31 cellular contexts compared by ENCODE assay signal in genomic region chr10:4214912-4215311, GRCh38.
DNase-seq lines count a peak whose midpoint lies in the region; ATAC-seq, FAIRE-seq and TF ChIP-seq lines count a peak whose summit lies in the region.
"Had no signal": no experiment of that assay in that cellular context is flagged by ENCODE, and none has a peak within 500 bp of the region (broad histone marks: within the 10 kb centered on the region; RNA-seq: fewer than 3 reads in every experiment).

No MANE protein-coding gene starts in this region.

- no peak overlapping the region for H3K14ac ChIP-seq in H9 (ENCODE audit: insufficient read depth, low read length)

- no peak for FAIRE-seq in small intestine (lab: Jason Lieb, UNC)
- FAIRE-seq: H54 had no signal

- H3K9me3 Mint-ChIP-seq in H9 (no peaks in the 10 kb centered on the region), WTC11 (no peaks in the 10 kb centered on the region)
- H3K9me3 Mint-ChIP-seq: activated naive CD4-positive, alpha-beta T cell treated with anti-CD3 and anti-CD28 coated beads, Interleukin-2, amount 10 ng/mL, durations not matched to agents 7 days and 5 days; natural killer cell had no signal

- H3K4me3 ChIP-seq in small intestine (ENCODE audit: low read depth in 1 of 2, low read length in 2 of 2) (no peak overlapping the region), dorsolateral prefrontal cortex (no peak overlapping the region)
- H3K4me3 ChIP-seq: left lung, upper lobe of right lung had no signal

- H2AK5ac ChIP-seq in H9 (ENCODE audit: insufficient read length, low read length): no peak overlapping the region

- TF ChIP-seq CTCF in H9 (conservative IDR thresholded peaks at IDR 0.05) (no peak), WTC11 (IDR thresholded peaks at IDR 0.05) (no peak), dorsolateral prefrontal cortex (IDR thresholded peaks at IDR 0.05 in 54 of 56, conservative IDR thresholded peaks at IDR 0.05 in 2 of 56; ENCODE audit: low read depth in 1 of 56, partially characterized antibody in 56 of 56) (no peak)

- no peak overlapping the region; a peak in 1 of 5 replicates for H3K4me3 Mint-ChIP-seq in H9
- no peak overlapping the region for H3K4me3 Mint-ChIP-seq in WTC11
- H3K4me3 Mint-ChIP-seq: activated CD8-positive, alpha-beta T cell treated with anti-CD3 and anti-CD28 coated beads, Interleukin-2, amount 10 ng/mL, durations not matched to agents 7 days and 5 days; activated naive CD4-positive, alpha-beta T cell treated with anti-CD3 and anti-CD28 coated beads, Interleukin-2, amount 10 ng/mL, durations not matched to agents 7 days and 5 days; mesothelial cell of epicardium; natural killer cell had no signal

- H3K23ac ChIP-seq in H9 (ENCODE audit: insufficient read length, low read depth, low read length): no peak overlapping the region

- H3K9me3 ChIP-seq in H9 (ENCODE audit: control insufficient read depth, low read depth, low read length) (no peaks in the 10 kb centered on the region), small intestine (ENCODE audit: control insufficient read depth, low read depth) (no peaks in the 10 kb centered on the region)
- H3K9me3 ChIP-seq: left lung, upper lobe of right lung had no signal

- no peak overlapping the region for H3K4me2 ChIP-seq in H9 (ENCODE audit: insufficient read depth, insufficient read length, low read length)

- H2BK20ac ChIP-seq in H9 (ENCODE audit: low read depth, low read length, poor library complexity, severe bottlenecking): no peak overlapping the region

- H3K79me2 ChIP-seq in H9 (ENCODE audit: insufficient read depth, low read length): no peaks in the 10 kb centered on the region

- intact Hi-C loops in dorsolateral prefrontal cortex (cut with DNase I): no loop called here

- CTCF ChIA-PET in WTC11 (lab: Charles Lee): interaction anchor here (0.7 kb wide), 1 partner anchor 146 kb away, joined by 3 read pairs; no protein-coding TSS in a partner anchor

- H2BK120ac ChIP-seq in H9 (ENCODE audit: low read depth, low read length, poor library complexity, severe bottlenecking): no peak overlapping the region

- no peak overlapping the region for H4K5ac ChIP-seq in H9 (ENCODE audit: insufficient read length, low read depth, low read length)

- no peak overlapping the region for H2AFZ ChIP-seq in H9 (ENCODE audit: low read length)

- peaks cover 45 to 46% of the 10 kb centered on the region in 2 experiments for H3K4me1 Mint-ChIP-seq in H9
- peaks cover 55% of the 10 kb centered on the region for H3K4me1 Mint-ChIP-seq in WTC11
- H3K4me1 Mint-ChIP-seq: activated naive CD4-positive, alpha-beta T cell treated with anti-CD3 and anti-CD28 coated beads, Interleukin-2, amount 10 ng/mL, durations not matched to agents 7 days and 5 days; natural killer cell had no signal

- H3K27ac ChIP-seq in H9 (ENCODE audit: insufficient read length, low read depth, low read length) (no peak overlapping the region), small intestine (ENCODE audit: low read depth in 1 of 2, low read length in 1 of 2) (peak overlapping the region; percentile 22 to 44), dorsolateral prefrontal cortex (no peak overlapping the region)
- H3K27ac ChIP-seq: C4-2B, left lung, upper lobe of right lung, VCaP had no signal

- DNase-seq in H9: no peak
- no peak for DNase-seq in WTC11 (ENCODE audit: low spot score)
- peak; percentile 40 for DNase-seq in hepatic stellate cell (ENCODE audit: low spot score)
- no peak for DNase-seq in small intestine
- DNase-seq in DMS 273 treated with DMSO at 0.1 percent for 48 hours (lab: John Stamatoyannopoulos, UW): no peak
- no peak for DNase-seq in DMS153 (lab: John Stamatoyannopoulos, UW)
- DNase-seq in dorsolateral prefrontal cortex: no peak
- no peak for DNase-seq in occipital lobe (lab: John Stamatoyannopoulos, UW)
- DNase-seq: activated CD4-positive, alpha-beta T cell treated with anti-CD3 and anti-CD28 coated beads for 4 hours; activated CD8-positive, alpha-beta T cell treated with anti-CD3 and anti-CD28 coated beads, Interleukin-2, amount 10 ng/mL, durations not matched to agents 7 days and 5 days; activated naive CD4-positive, alpha-beta T cell treated with anti-CD3 and anti-CD28 coated beads, Interleukin-2, amount 10 ng/mL, durations not matched to agents 7 days and 5 days; amniotic stem cell; COR-L47; DND-41; effector CD4-positive, alpha-beta T cell; IMR-90; islet precursor cell; left lung; natural killer cell; NCI-H1417 treated with DMSO at 0.1 percent for 48 hours; NCI-H2081; NCI-H526; OCI-M1; SHP77; stimulated activated naive CD4-positive, alpha-beta T cell; SW 1271; upper lobe of right lung had no signal

- no peak overlapping the region for H2BK5ac ChIP-seq in H9 (ENCODE audit: insufficient read length, low read length)

- no peak overlapping the region for H4K91ac ChIP-seq in H9 (ENCODE audit: insufficient read length, low read depth, low read length)

- no peak overlapping the region for H3K18ac ChIP-seq in H9 (ENCODE audit: insufficient read length, low read depth, low read length)

- H3K27me3 Mint-ChIP-seq in H9 (ENCODE audit: low read depth): no peaks in the 10 kb centered on the region
- H3K27me3 Mint-ChIP-seq in WTC11 (ENCODE audit: low read depth): no peaks in the 10 kb centered on the region

- no peak overlapping the region for H4K8ac ChIP-seq in H9 (replicated peaks; ENCODE audit: insufficient read length, low read depth, low read length)

- no peak overlapping the region for H3K56ac ChIP-seq in H9 (ENCODE audit: insufficient read length, low read depth, low read length)

- H3K4me1 ChIP-seq in H9 (ENCODE audit: insufficient read depth, low read length) (peaks cover 10% of the 10 kb centered on the region; the same call in 1 of the 2 replicates), small intestine (ENCODE audit: control insufficient read depth in 2 of 2, insufficient read depth in 1 of 2, low read depth in 1 of 2, low read length in 1 of 2) (peaks cover 0 to 2% of the 10 kb centered on the region in 2 donors)
- H3K4me1 ChIP-seq: left lung, upper lobe of right lung had no signal

- no peak overlapping the region for H2BK12ac ChIP-seq in H9 (ENCODE audit: insufficient read length, low read depth, low read length)

- no peaks in the 10 kb centered on the region; a peak in 1 of 7 replicates for H3K36me3 Mint-ChIP-seq in H9 (ENCODE audit: insufficient read depth in 1 of 3, low read depth in 3 of 3)
- no peaks in the 10 kb centered on the region for H3K36me3 Mint-ChIP-seq in WTC11
- H3K36me3 Mint-ChIP-seq: activated naive CD4-positive, alpha-beta T cell treated with anti-CD3 and anti-CD28 coated beads, Interleukin-2, amount 10 ng/mL, durations not matched to agents 7 days and 5 days; mesothelial cell of epicardium; natural killer cell had no signal

- no peaks in the 10 kb centered on the region for H3K23me2 ChIP-seq in H9 (ENCODE audit: insufficient read length, low read depth, low read length, poor library complexity, severe bottlenecking)

- no peaks in the 10 kb centered on the region for H3K36me3 ChIP-seq in small intestine (ENCODE audit: control insufficient read depth in 2 of 2, insufficient read depth in 2 of 2, low read length in 2 of 2)
- H3K36me3 ChIP-seq: left lung, upper lobe of right lung had no signal

- H3K4ac ChIP-seq in H9 (ENCODE audit: low read depth, low read length): no peak overlapping the region

- no peak overlapping the region for H2BK15ac ChIP-seq in H9 (ENCODE audit: low read depth, low read length)

- H3K9ac ChIP-seq in H9 (ENCODE audit: extremely low read depth, insufficient read length, low read length): no peak overlapping the region

- POLR2A ChIA-PET in WTC11 (lab: Charles Lee): no interaction called here

- H4K20me1 ChIP-seq in H9 (ENCODE audit: control insufficient read depth, insufficient read depth, insufficient read length): no peaks in the 10 kb centered on the region

- WGBS in H9 (ENCODE audit: extremely low coverage, insufficient read length, low lambda C conversion rate): no CpG with 5 or more reads among the region's 1 CpG
- 85 to 100% (median 91%) methylated on average over 1 of the region's 1 CpG for WGBS in small intestine, 3 donors

- no peaks in the 10 kb centered on the region for H3K79me1 ChIP-seq in H9 (ENCODE audit: insufficient read depth, low read depth, low read length, poor library complexity, severe bottlenecking)

- no peaks in the 10 kb centered on the region for H3K27me3 ChIP-seq in H9 (ENCODE audit: insufficient read depth, low read length)
- no peaks in the 10 kb centered on the region for H3K27me3 ChIP-seq in small intestine (ENCODE audit: control insufficient read depth in 2 of 2, insufficient read depth in 2 of 2, low read length in 2 of 2)
- H3K27me3 ChIP-seq in dorsolateral prefrontal cortex: peaks cover 0 to 6% (median 0%) of the 10 kb centered on the region in 45 donors
- H3K27me3 ChIP-seq: left lung, upper lobe of right lung had no signal

- ATAC-seq in WTC11: peak; percentile 44; the same call in 1 of the 2 replicates
- ATAC-seq: activated CD8-positive, alpha-beta T cell treated with anti-CD3 and anti-CD28 coated beads, Interleukin-2, amount 10 ng/mL, durations not matched to agents 7 days and 5 days; left lung; natural killer cell; upper lobe of right lung had no signal

- no peak overlapping the region for H3T11ph ChIP-seq in H9 (ENCODE audit: low read length)

- H3K27ac Mint-ChIP-seq in H9 (peak overlapping the region in 2 of 3 experiments; percentile 21 to 29; a peak in 5 of 7 replicates), WTC11 (peak overlapping the region; percentile 18; the same call in 1 of the 2 replicates)
- H3K27ac Mint-ChIP-seq: activated CD8-positive, alpha-beta T cell treated with anti-CD3 and anti-CD28 coated beads, Interleukin-2, amount 10 ng/mL, durations not matched to agents 7 days and 5 days; activated naive CD4-positive, alpha-beta T cell treated with anti-CD3 and anti-CD28 coated beads, Interleukin-2, amount 10 ng/mL, durations not matched to agents 7 days and 5 days; mesothelial cell of epicardium; natural killer cell had no signal

TF ChIP-seq in WTC11, 78 proteins besides CTCF, POLR2A, EP300 and RAD21 (continues in another document):
- no peak for TF ChIP-seq TP53 (CRISPR knock-in tag; IDR thresholded peaks at IDR 0.05)
- TF ChIP-seq, protein P1, sequence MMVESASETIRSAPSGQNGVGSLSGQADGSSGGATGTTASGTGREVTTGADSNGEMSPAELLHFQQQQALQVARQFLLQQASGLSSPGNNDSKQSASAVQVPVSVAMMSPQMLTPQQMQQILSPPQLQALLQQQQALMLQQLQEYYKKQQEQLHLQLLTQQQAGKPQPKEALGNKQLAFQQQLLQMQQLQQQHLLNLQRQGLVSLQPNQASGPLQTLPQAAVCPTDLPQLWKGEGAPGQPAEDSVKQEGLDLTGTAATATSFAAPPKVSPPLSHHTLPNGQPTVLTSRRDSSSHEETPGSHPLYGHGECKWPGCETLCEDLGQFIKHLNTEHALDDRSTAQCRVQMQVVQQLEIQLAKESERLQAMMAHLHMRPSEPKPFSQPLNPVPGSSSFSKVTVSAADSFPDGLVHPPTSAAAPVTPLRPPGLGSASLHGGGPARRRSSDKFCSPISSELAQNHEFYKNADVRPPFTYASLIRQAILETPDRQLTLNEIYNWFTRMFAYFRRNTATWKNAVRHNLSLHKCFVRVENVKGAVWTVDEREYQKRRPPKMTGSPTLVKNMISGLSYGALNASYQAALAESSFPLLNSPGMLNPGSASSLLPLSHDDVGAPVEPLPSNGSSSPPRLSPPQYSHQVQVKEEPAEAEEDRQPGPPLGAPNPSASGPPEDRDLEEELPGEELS (CRISPR knock-in tag; IDR thresholded peaks at IDR 0.05): no peak

Comparison
In these comparisons a context has a peak if more than half of its experiments do, and no peak if none do; other contexts are left out.
1. H3K27ac ChIP-seq: peak in small intestine (2 of 2); none in H9 (single experiment) and dorsolateral prefrontal cortex (0 of 59).